10 cellular contexts compared by ENCODE assay signal in genomic region chr2:46314065-46314835, GRCh38. TPM values are rescaled to one million over a fixed set of nuclear protein-coding genes. Genes with fewer than 3 reads are reported as not detected.
A peak's percentile ranks its signal among the peaks of the same experiment; 100 is the strongest.
DNase-seq lines count a peak whose midpoint lies in the region; ATAC-seq and TF ChIP-seq lines count a peak whose summit lies in the region.
"Had no signal": no experiment of that assay in that cellular context is flagged by ENCODE, and none has a peak within 500 bp of the region (broad histone marks: within the 10 kb centered on the region; RNA-seq: fewer than 3 reads in every experiment).

No MANE protein-coding gene starts in this region.

- H3K4me3 Mint-ChIP-seq in T-cell: no peak overlapping the region
- H3K4me3 Mint-ChIP-seq: memory B cell had no signal

- peak overlapping the region; percentile 60 for H3K4me2 ChIP-seq in GM23248 (ENCODE audit: unreplicated experiment)

- H3K4me1 Mint-ChIP-seq in T-cell: peaks cover 3 to 10% (median 8%) of the 10 kb centered on the region in 3 donors

- H3K4me3 ChIP-seq in GM23248 (peak overlapping the region; percentile 38; the same call in 1 of the 2 replicates), body of pancreas (no peak overlapping the region), right lobe of liver (no peak overlapping the region), subcutaneous abdominal adipose tissue (ENCODE audit: low read depth in 1 of 5, low read length in 5 of 5) (no peak overlapping the region)

- H3K27me3 Mint-ChIP-seq in T-cell: peaks cover 12 to 22% of the 10 kb centered on the region in 2 donors

- no peak overlapping the region for H3K27ac Mint-ChIP-seq in T-cell
- H3K27ac Mint-ChIP-seq: memory B cell had no signal

- TF ChIP-seq POLR2A in body of pancreas (IDR thresholded peaks at IDR 0.05) (no peak), right lobe of liver (IDR thresholded peaks at IDR 0.05) (peak; percentile 30)

- H3K79me2 ChIP-seq in GM23248 (ENCODE audit: insufficient read depth): peaks cover 85% of the 10 kb centered on the region

- peaks cover 55% of the 10 kb centered on the region for H3K4me1 ChIP-seq in GM23248 (ENCODE audit: insufficient read depth)
- peaks cover 83% of the 10 kb centered on the region for H3K4me1 ChIP-seq in body of pancreas
- peaks cover 5 to 98% (median 51%) of the 10 kb centered on the region in 4 donors for H3K4me1 ChIP-seq in right lobe of liver
- H3K4me1 ChIP-seq in subcutaneous abdominal adipose tissue (ENCODE audit: control insufficient read depth in 5 of 5, insufficient read depth in 5 of 5, low read length in 5 of 5): peaks cover 13 to 97% (median 60%) of the 10 kb centered on the region in 5 donors

- DNase-seq in GM23248: no peak
- no peak for DNase-seq in body of pancreas
- no peak for DNase-seq in right lobe of liver
- no peak for DNase-seq in NCI-H446 (lab: John Stamatoyannopoulos, UW)
- DNase-seq in T-cell: no peak
- no peak for DNase-seq in HEK293T (ENCODE audit: extremely low spot score)
- DNase-seq: effector CD4-positive, alpha-beta T cell had no signal

- no peaks in the 10 kb centered on the region for H4K20me1 ChIP-seq in GM23248 (ENCODE audit: insufficient read depth)

- H3K9me3 ChIP-seq in GM23248 (ENCODE audit: low read depth) (no peaks in the 10 kb centered on the region), body of pancreas (no peaks in the 10 kb centered on the region), right lobe of liver (no peaks in the 10 kb centered on the region), subcutaneous abdominal adipose tissue (ENCODE audit: control insufficient read depth in 5 of 5, low read length in 5 of 5) (no peaks in the 10 kb centered on the region)

- peak overlapping the region; percentile 98 for H3K27ac ChIP-seq in GM23248
- H3K27ac ChIP-seq in body of pancreas: peak overlapping the region; percentile 86 to 98 (median 88)
- H3K27ac ChIP-seq in right lobe of liver: peak overlapping the region; percentile 66 to 86 (median 80)
- peak overlapping the region; percentile 86 for H3K27ac ChIP-seq in subcutaneous abdominal adipose tissue (ENCODE audit: low read depth, low read length)

- intact Hi-C loops in body of pancreas (cut with DNase I): no loop called here
- intact Hi-C loops in right lobe of liver (cut with DNase I): no loop called here

- H3K27me3 ChIP-seq in GM23248 (replicated peaks; ENCODE audit: insufficient read depth): no peaks in the 10 kb centered on the region
- H3K27me3 ChIP-seq in body of pancreas: no peaks in the 10 kb centered on the region
- no peaks in the 10 kb centered on the region for H3K27me3 ChIP-seq in right lobe of liver
- H3K27me3 ChIP-seq in subcutaneous abdominal adipose tissue (ENCODE audit: control insufficient read depth in 5 of 5, insufficient read depth in 4 of 5, low read length in 5 of 5): peaks cover 0 to 5% (median 0%) of the 10 kb centered on the region in 5 donors

- WGBS in GM23248 (ENCODE audit: low coverage in 1 of 2, low lambda C conversion rate in 2 of 2, missing lambda C conversion rate in 2 of 2), 2 experiments: 84 to 85% methylated on average over 11 of the region's 11 CpGs
- WGBS in body of pancreas, 2 donors: 70 to 77% methylated on average over 11 of the region's 11 CpGs
- WGBS in right lobe of liver (ENCODE audit: insufficient coverage, low coverage, low lambda C conversion rate, missing lambda C conversion rate): 35% methylated on average over 8 of the region's 11 CpGs

- TF ChIP-seq CTCF in body of pancreas (IDR thresholded peaks at IDR 0.05): no peak
- TF ChIP-seq CTCF in right lobe of liver (IDR thresholded peaks at IDR 0.05): no peak

- ATAC-seq in body of pancreas (no peak), right lobe of liver (peak; percentile 16 to 48 (median 26)), T-cell (replicated peaks in 1 of 4) (no peak), HG03457 (IDR thresholded peaks at IDR 0.05; ENCODE audit: unreplicated experiment) (no peak)

- H2AFZ ChIP-seq in GM23248: no peak overlapping the region

- CTCF ChIA-PET in T-cell (lab: Charles Lee) (no interaction called here), HEK293T (lab: Yijun Ruan, JAX) (no interaction called here)

- peaks cover 66% of the 10 kb centered on the region for H3F3A ChIP-seq in GM23248 (ENCODE audit: insufficient read depth)

- POLR2A ChIA-PET in T-cell (lab: Charles Lee) (no interaction called here), HEK293T (lab: Yijun Ruan, JAX) (no interaction called here)

- H3K36me3 ChIP-seq in GM23248 (ENCODE audit: low read depth): 0 out of 2 replicates have a peak, but pooled peaks cover 5% of the 10 kb centered on the region
- H3K36me3 ChIP-seq in body of pancreas (replicated peaks in 1 of 2; ENCODE audit: insufficient read depth in 1 of 2, low read depth in 2 of 2): no peaks in the 10 kb centered on the region
- H3K36me3 ChIP-seq in right lobe of liver: no peaks in the 10 kb centered on the region
- peaks cover 0 to 7% (median 0%) of the 10 kb centered on the region in 5 donors for H3K36me3 ChIP-seq in subcutaneous abdominal adipose tissue (ENCODE audit: control insufficient read depth in 5 of 5, insufficient read depth in 5 of 5, low read length in 5 of 5)

- H3K9me2 ChIP-seq in GM23248 (ENCODE audit: insufficient read depth): no peaks in the 10 kb centered on the region

- H3K9me3 Mint-ChIP-seq in T-cell: no peaks in the 10 kb centered on the region
- H3K9me3 Mint-ChIP-seq: memory B cell had no signal

- H3K9ac ChIP-seq in GM23248 (peak overlapping the region; percentile 76), subcutaneous abdominal adipose tissue (ENCODE audit: low read length in 5 of 5) (no peak overlapping the region)

- in situ Hi-C loops in GM23248 (cut with MboI): no loop called here

- no peaks in the 10 kb centered on the region for H3K36me3 Mint-ChIP-seq in T-cell
- H3K36me3 Mint-ChIP-seq: memory B cell had no signal

TF ChIP-seq in HEK293T, 16 proteins besides CTCF, POLR2A, EP300 and RAD21:
- no peak for TF ChIP-seq HDGF (IDR thresholded peaks at IDR 0.05; ENCODE audit: borderline replicate concordance)
TF ChIP-seq in HEK293T: peak in this region for 0.

RNA-seq across cellular contexts. Expression of gene EPAS1, which starts 17.0 kb away (rescaled TPM):
- 66.3 and 73.8 TPM in 2 replicates for total RNA-seq in GM23248 (2014; rRNA removed; shearing (Covaris generic))
- 45.2 and 47.5 TPM in 2 replicates for polyA plus RNA-seq in GM23248 (2016; fragmentation: Nextera tagmentation; extraction: Ambion mirVana)
- total RNA-seq in body of pancreas: 100 to 1,000 TPM in 1 of 2 donors, 10 to 100 TPM in 1; 58.4 to 162 TPM
- 100 to 1,000 TPM; 101 to 232 (median 170) TPM for total RNA-seq in right lobe of liver
- total RNA-seq in T-cell: 1 to 10 TPM; 1.0 to 4.0 (median 3.0) TPM

Comparison
In these comparisons a context has a peak if more than half of its experiments do, and no peak if none do; other contexts are left out.
1. ATAC-seq: peak in right lobe of liver (4 of 4); none in body of pancreas (single experiment), T-cell (0 of 4) and HG03457 (single experiment).
2. RNA of gene EPAS1, which starts 17.0 kb away (total RNA-seq): 101 to 232 TPM in right lobe of liver, 58.4 to 162 TPM in body of pancreas and 66.3 to 73.8 TPM in GM23248; 1.0 to 4.0 TPM in T-cell; every median in the first group is over 10 times any median in the second.
3. Peak in every context shown above with its lines, with median percentiles within 50 percentile points of each other: H3K27ac ChIP-seq.